5 cellular contexts compared by ENCODE assay signal in genomic region chrX:39039890-39040289, GRCh38.
"Had no signal": no experiment of that assay in that cellular context is flagged by ENCODE, and none has a peak within 500 bp of the region (broad histone marks: within the 10 kb centered on the region; RNA-seq: fewer than 3 reads in every experiment).

No MANE protein-coding gene starts in this region.

- DNase-seq: IMR-90, KBM-7, KG1 had no signal

- ATAC-seq: HepG2, K562 had no signal
